ENCODE assay signal across 21 cellular contexts in genomic region chr20:48571945-48572589, GRCh38.
DNase-seq lines count a peak whose midpoint lies in the region; ATAC-seq, FAIRE-seq and TF ChIP-seq lines count a peak whose summit lies in the region.
"Had no signal": no experiment of that assay in that cellular context is flagged by ENCODE, and none has a peak within 500 bp of the region (broad histone marks: within the 10 kb centered on the region; RNA-seq: fewer than 3 reads in every experiment).

No MANE protein-coding gene starts in this region.

- H3K4me3 ChIP-seq in HepG2 (replicated peaks in 1 of 3; ENCODE audit: insufficient read depth in 1 of 3, low read depth in 2 of 3, low read length in 3 of 3) (no peak overlapping the region), right lobe of liver (no peak overlapping the region), gastrocnemius medialis (no peak overlapping the region)
- H3K4me3 ChIP-seq: GM12878 had no signal

- H3K9ac ChIP-seq in HepG2 (ENCODE audit: insufficient read depth, low read depth, low read length) = no peak overlapping the region

- no peak for TF ChIP-seq RAD21 in HepG2 (CRISPR knock-in tag; IDR thresholded peaks at IDR 0.05)

- H3K79me2 ChIP-seq in HepG2 (ENCODE audit: insufficient read depth, low read length) = no peaks in the 10 kb centered on the region

- DNase-seq in HepG2 (ENCODE audit: low spot score) (no peak), right lobe of liver (no peak), left kidney (ENCODE audit: low read depth, low spot score) (peak; percentile 74), gastrocnemius medialis (peak in 1 of 2 donors; percentile 45), KG1 (lab: John Stamatoyannopoulos, UW) (no peak), medulla oblongata (ENCODE audit: extremely low spot score) (no peak), iPS-NIHi7 (ENCODE audit: extremely low spot score) (no peak)
- DNase-seq: C1 segment of cervical spinal cord, DND-41, Kasumi-1, NCI-H1105, NCI-H1694 treated with DMSO at 0.1 percent for 48 hours, NCI-H2107, NCI-H345, NCI-H526, SHP77 had no signal

- 28% methylated on average over 12 of the region's 12 CpGs for WGBS in HepG2 (ENCODE audit: low lambda C conversion rate)
- 72% methylated on average over 11 of the region's 12 CpGs for WGBS in right lobe of liver (ENCODE audit: insufficient coverage, low coverage, low lambda C conversion rate, missing lambda C conversion rate)

- H3K36me3 ChIP-seq in HepG2 (replicated peaks in 1 of 2; ENCODE audit: control insufficient read depth in 1 of 2, insufficient read depth in 2 of 2, low read length in 2 of 2) (no peaks in the 10 kb centered on the region), right lobe of liver (no peaks in the 10 kb centered on the region), gastrocnemius medialis (no peaks in the 10 kb centered on the region)

- TF ChIP-seq EP300 in HepG2 (IDR thresholded peaks at IDR 0.05; ENCODE audit: low read depth in 2 of 2, low read length in 2 of 2) = no peak
- TF ChIP-seq EP300 in HepG2 (CRISPR knock-in tag; IDR thresholded peaks at IDR 0.05; ENCODE audit: borderline replicate concordance) = no peak

- CTCF ChIA-PET in HepG2 (lab: Yijun Ruan, JAX; ENCODE audit: low intra/inter-chr PET ratio, low total read pairs) = no interaction called here

- H3K27me3 ChIP-seq in HepG2 (ENCODE audit: control insufficient read depth in 1 of 2, insufficient read depth in 2 of 2, low read length in 2 of 2) (peaks cover 3 to 37% of the 10 kb centered on the region in 2 experiments; a peak in 2 of 5 replicates), right lobe of liver (no peaks in the 10 kb centered on the region), gastrocnemius medialis (no peaks in the 10 kb centered on the region)

- no peaks in the 10 kb centered on the region for H4K20me1 ChIP-seq in HepG2 (ENCODE audit: insufficient read depth, low read length)

- POLR2A ChIA-PET in HepG2 (lab: Yijun Ruan, JAX) = no interaction called here

- H2AFZ ChIP-seq in HepG2 (ENCODE audit: low read length) = no peak overlapping the region

- TF ChIP-seq POLR2A in HepG2 (IDR thresholded peaks at IDR 0.05; ENCODE audit: insufficient read depth in 1 of 2, low read depth in 2 of 2, low read length in 2 of 2) (no peak), right lobe of liver (IDR thresholded peaks at IDR 0.05) (no peak), gastrocnemius medialis (IDR thresholded peaks at IDR 0.05) (no peak)

- in situ Hi-C loops in HepG2 (cut with HindIII; ENCODE audit: extremely low pct_ligation_motif_present, low pct_unique_long_range_greater_than_20kb) (no loop called here), gastrocnemius medialis (cut with MboI; ENCODE audit: low sequenced_read_pairs in 4 of 4) (no loop called here)

- FAIRE-seq in HepG2 (lab: Jason Lieb, UNC) = no peak
- FAIRE-seq: A204.1, G401.6, GM12878, H1, RCC 7860 had no signal

- H3K4me2 ChIP-seq in HepG2 (ENCODE audit: low read depth, low read length) = no peak overlapping the region

- H3K4me1 ChIP-seq in HepG2 (ENCODE audit: insufficient read depth, low read length) (no peaks in the 10 kb centered on the region), right lobe of liver (no peaks in the 10 kb centered on the region), gastrocnemius medialis (peaks cover 4 to 5% of the 10 kb centered on the region in 2 donors)

- intact Hi-C loops in HepG2 (cut with micrococcal nuclease; ENCODE audit: unreplicated experiment) = no loop called here
- intact Hi-C loops in right lobe of liver (cut with DNase I) = no loop called here
- intact Hi-C loops in gastrocnemius medialis (cut with DNase I; ENCODE audit: low total_unique reads) = no loop called here

- TF ChIP-seq CTCF in HepG2 (CRISPR knock-in tag; IDR thresholded peaks at IDR 0.05) = no peak
- no peak for TF ChIP-seq CTCF in right lobe of liver (IDR thresholded peaks at IDR 0.05)
- TF ChIP-seq CTCF in gastrocnemius medialis (IDR thresholded peaks at IDR 0.05 in 4 of 5, conservative IDR thresholded peaks at IDR 0.05 in 1 of 5) = no peak

- no TSS peak for BruUV-seq in HepG2 (replicated peaks; lab: Mats Ljungman, UMichigan)

- H3K27ac ChIP-seq in HepG2 (ENCODE audit: extremely low read length, insufficient read depth, low read length) = no peak overlapping the region
- no peak overlapping the region for H3K27ac ChIP-seq in right lobe of liver
- H3K27ac ChIP-seq in gastrocnemius medialis = peak overlapping the region in 1 of 4 donors; percentile 70

- ATAC-seq in HepG2 (no peak), right lobe of liver (no peak), gastrocnemius medialis (peak; percentile 58 to 72)
- ATAC-seq: GM12878 had no signal

- H3K9me3 ChIP-seq in HepG2 (ENCODE audit: low read length) = no peaks in the 10 kb centered on the region
- no peaks in the 10 kb centered on the region for H3K9me3 ChIP-seq in right lobe of liver
- no peaks in the 10 kb centered on the region for H3K9me3 ChIP-seq in gastrocnemius medialis

TF ChIP-seq in HepG2, 621 proteins besides CTCF, POLR2A, EP300 and RAD21 (continues in another document):
- TF ChIP-seq LRRFIP1 (CRISPR knock-in tag; conservative IDR thresholded peaks at IDR 0.05) (no peak), ZNF652 (CRISPR knock-in tag; IDR thresholded peaks at IDR 0.05; ENCODE audit: borderline replicate concordance, low read depth) (no peak), STAG1 (CRISPR knock-in tag; IDR thresholded peaks at IDR 0.05) (no peak), RERE (CRISPR knock-in tag; IDR thresholded peaks at IDR 0.05; ENCODE audit: low read depth) (no peak), MAFK (conservative IDR thresholded peaks at IDR 0.05 in 1 of 2, IDR thresholded peaks at IDR 0.05 in 1 of 2; ENCODE audit: low read length in 2 of 2) (peak; percentile 48 to 59; a peak in 3 of 4 replicates)

Comparison
In these comparisons a context has a peak if more than half of its experiments do, and no peak if none do; other contexts are left out.
1. ATAC-seq: peak in gastrocnemius medialis (2 of 2); none in HepG2 (single experiment) and right lobe of liver (0 of 4).